ENCODE assay signal across 19 cellular contexts in genomic region chr1:116359060-116359830, GRCh38. TPM values are rescaled to one million over a fixed set of nuclear protein-coding genes. Genes with fewer than 3 reads are reported as not detected.
DNase-seq lines count a peak whose midpoint lies in the region; ATAC-seq and TF ChIP-seq lines count a peak whose summit lies in the region.
"Had no signal": no experiment of that assay in that cellular context is flagged by ENCODE, and none has a peak within 500 bp of the region (broad histone marks: within the 10 kb centered on the region; RNA-seq: fewer than 3 reads in every experiment).

No MANE protein-coding gene starts in this region.

- no peaks in the 10 kb centered on the region for H3K36me3 ChIP-seq in parathyroid adenoma (ENCODE audit: control insufficient read depth, insufficient read depth, low read length)
- H3K36me3 ChIP-seq in adrenal gland (replicated peaks in 1 of 2) = no peaks in the 10 kb centered on the region
- H3K36me3 ChIP-seq: BE2C, cardiac muscle cell, heart right ventricle, SJSA1, WERI-Rb-1 had no signal

- H2AFZ ChIP-seq in parathyroid adenoma = peak overlapping the region; percentile 17

- no peak overlapping the region for H3K4me2 ChIP-seq in parathyroid adenoma (ENCODE audit: low read length)

- H3K27me3 ChIP-seq in parathyroid adenoma (ENCODE audit: control insufficient read depth, insufficient read depth, low read length) (no peaks in the 10 kb centered on the region), adrenal gland (no peaks in the 10 kb centered on the region)
- H3K27me3 ChIP-seq: BE2C, cardiac muscle cell, heart right ventricle, SJSA1 had no signal

- DNase-seq in HT-29 (ENCODE audit: low spot score) = peak; percentile 21
- DNase-seq in fibroblast of peridontal ligament (ENCODE audit: extremely low read depth) = peak; percentile 71
- no peak for DNase-seq in adrenal gland
- no peak for DNase-seq in islet precursor cell
- DNase-seq in stimulated activated CD4-positive, alpha-beta T cell treated with anti-CD3 and anti-CD28 coated beads, Interleukin-4, amount 100 ng/mL, for 24 hours = no peak
- DNase-seq: activated gamma-delta T cell treated with Interleukin-2 at 50 U/mL for 16 hours, BE2C, DMS79, endodermal cell, heart right ventricle, naive B cell, NCI-H2107, WERI-Rb-1 had no signal

- no peak for TF ChIP-seq CTCF in parathyroid adenoma (IDR thresholded peaks at IDR 0.05)
- TF ChIP-seq CTCF in adrenal gland (IDR thresholded peaks at IDR 0.05) = no peak

- WGBS in adrenal gland, 4 donors = 62 to 81% (median 72%) methylated on average over 2 of the region's 2 CpGs

- no peaks in the 10 kb centered on the region for H3K9me3 ChIP-seq in parathyroid adenoma (ENCODE audit: control insufficient read depth, low read length)
- no peaks in the 10 kb centered on the region for H3K9me3 ChIP-seq in adrenal gland (replicated peaks in 1 of 3)
- H3K9me3 ChIP-seq: BE2C, heart right ventricle, SJSA1 had no signal

- ATAC-seq in SK-N-SH treated with all-trans-retinoic acid at 6 μM for 48 hours = no peak
- no peak for ATAC-seq in GM18505 (IDR thresholded peaks at IDR 0.05; ENCODE audit: unreplicated experiment)
- ATAC-seq: heart right ventricle, left lobe of liver had no signal

- no peaks in the 10 kb centered on the region for H3K79me2 ChIP-seq in parathyroid adenoma

- TF ChIP-seq POLR2A in adrenal gland (IDR thresholded peaks at IDR 0.05) (no peak), GM18505 (IDR thresholded peaks at IDR 0.05; ENCODE audit: borderline replicate concordance, extremely low read depth, insufficient read depth, insufficient read length) (no peak)

- intact Hi-C loops in adrenal gland (cut with DNase I) = no loop called here

- no peak overlapping the region for H3K4me3 ChIP-seq in parathyroid adenoma (ENCODE audit: low read depth, low read length)
- H3K4me3 ChIP-seq in adrenal gland = no peak overlapping the region
- H3K4me3 ChIP-seq: cardiac muscle cell, heart right ventricle, SJSA1 had no signal

- H3K4me1 ChIP-seq in parathyroid adenoma = no peaks in the 10 kb centered on the region
- H3K4me1 ChIP-seq in adrenal gland (replicated peaks in 1 of 2) = peaks cover 0 to 4% of the 10 kb centered on the region in 2 donors
- H3K4me1 ChIP-seq: BE2C, SJSA1 had no signal

- H3K27ac ChIP-seq in parathyroid adenoma = no peak overlapping the region
- H3K27ac ChIP-seq in adrenal gland = no peak overlapping the region
- H3K27ac ChIP-seq: cardiac muscle cell, heart right ventricle, SJSA1, WERI-Rb-1 had no signal

- H3K9ac ChIP-seq in parathyroid adenoma = no peak overlapping the region

TF ChIP-seq in SK-N-SH treated with all-trans-retinoic acid at 6 μM for 48 hours, 23 proteins besides CTCF, POLR2A, EP300 and RAD21:
- TF ChIP-seq SNAI2 (CRISPR knock-in tag; IDR thresholded peaks at IDR 0.05) (no peak), BACH2 (CRISPR knock-in tag; IDR thresholded peaks at IDR 0.05; ENCODE audit: borderline replicate concordance) (no peak), CSDC2 (CRISPR knock-in tag; IDR thresholded peaks at IDR 0.05) (no peak), PPARA (CRISPR knock-in tag; IDR thresholded peaks at IDR 0.05; ENCODE audit: borderline replicate concordance) (no peak), RARB (CRISPR knock-in tag; IDR thresholded peaks at IDR 0.05) (no peak), ISL1 (CRISPR knock-in tag; IDR thresholded peaks at IDR 0.05) (peak; percentile 16; the same call in 1 of the 2 replicates)

RNA-seq across cellular contexts. Expression of gene ATP1A1, which starts 13.8 kb away (rescaled TPM):
- total RNA-seq in HT-29 (2014; rRNA removed; shearing (Covaris generic)) = 119 and 151 TPM in 2 replicates
- total RNA-seq in adrenal gland = 100 to 1,000 TPM; 188 to 377 (median 222) TPM
- polyA plus RNA-seq in adrenal gland = 100 to 1,000 TPM in 2 of 3 donors, 10 to 100 TPM in 1; 60.7 to 336 (median 109) TPM

Comparison
In these comparisons a context has a peak if more than half of its experiments do, and no peak if none do; other contexts are left out.
1. DNase-seq: peak in HT-29 (single experiment) and fibroblast of peridontal ligament (single experiment); none in adrenal gland (0 of 7), islet precursor cell (single experiment) and stimulated activated CD4-positive, alpha-beta T cell treated with anti-CD3 and anti-CD28 coated beads, Interleukin-4, amount 100 ng/mL, for 24 hours (single experiment).